In the genomic region with DNA sequence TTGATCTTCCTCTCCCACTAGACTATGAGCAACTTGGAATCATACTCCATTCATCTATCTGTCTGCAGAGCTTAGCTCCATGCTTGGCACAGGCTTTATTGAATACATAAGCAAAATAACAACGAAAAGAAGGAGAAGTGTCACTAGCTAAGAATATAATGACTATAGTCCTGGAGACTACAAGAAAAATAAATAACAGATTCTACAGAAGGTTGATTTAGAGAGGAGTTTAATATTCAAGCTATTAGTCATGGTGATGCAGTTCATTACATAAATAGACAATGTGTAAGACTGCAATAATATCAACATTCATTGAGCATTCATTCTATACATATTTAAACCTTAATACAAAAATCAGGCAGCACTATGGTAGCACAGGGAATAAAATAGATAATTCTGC, we compare ENCODE assay signal across 25 cellular contexts.
DNase-seq lines count a peak whose midpoint lies in the region; ATAC-seq and TF ChIP-seq lines count a peak whose summit lies in the region.
"Had no signal": no experiment of that assay in that cellular context is flagged by ENCODE, and none has a peak within 500 bp of the region (broad histone marks: within the 10 kb centered on the region; RNA-seq: fewer than 3 reads in every experiment).

No MANE protein-coding gene starts in this region.

- peak overlapping the region; percentile 88 for H2BK5ac ChIP-seq in IMR-90 (ENCODE audit: low read depth, low read length, poor library complexity, severe bottlenecking)

- no peak overlapping the region for H2AK5ac ChIP-seq in IMR-90 (ENCODE audit: low read depth, low read length)

- BruUV-seq in IMR-90 (replicated peaks; lab: Mats Ljungman, UMichigan): no TSS peak

- peak overlapping the region; percentile 41; the same call in 1 of the 2 replicates for H3K4me2 ChIP-seq in IMR-90 (ENCODE audit: low read depth, low read length)

- intact Hi-C loops in IMR-90 (cut with micrococcal nuclease): no loop called here

- TF ChIP-seq CTCF in IMR-90 (conservative IDR thresholded peaks at IDR 0.05; ENCODE audit: low read depth, low read length) (no peak), epithelial cell of esophagus (IDR thresholded peaks at IDR 0.05; ENCODE audit: insufficient read depth, low read depth, low read length, missing control alignments) (no peak)

- no CpG with 5 or more reads among the region's 1 CpG for WGBS in IMR-90 (ENCODE audit: extremely low coverage in 2 of 2, insufficient read length in 1 of 2), 2 experiments

- no peak overlapping the region for H3K9ac ChIP-seq in IMR-90 (ENCODE audit: low read depth, low read length)

- DNase-seq in IMR-90: peak; percentile 89
- DNase-seq in epithelial cell of esophagus (ENCODE audit: low read depth): peak; percentile 21
- DNase-seq in kidney tubule cell (ENCODE audit: low spot score): peak; percentile 37
- DNase-seq in activated T-cell treated with anti-CD3 and anti-CD28 coated beads, Interleukin-2, amount 50 U/mL, for 4 hours: no peak
- DNase-seq in SW480 (ENCODE audit: low spot score): no peak
- no peak for DNase-seq in COLO829 (ENCODE audit: low spot score)
- DNase-seq in OCI-M2 (lab: John Stamatoyannopoulos, UW; ENCODE audit: unreplicated experiment): no peak
- DNase-seq: 8988T; activated CD4-positive, alpha-beta T cell treated with anti-CD3 and anti-CD28 coated beads for 48 hours; activated naive CD4-positive, alpha-beta T cell treated with Interleukin-2 at 50 U/mL for 16 hours; activated T-cell treated with anti-CD3 and anti-CD28 coated beads, Interleukin-2, amount 50 U/mL, for 24 hours; BE2C; DMS79; H7; NCI-H1694; NCI-H446 treated with DMSO at 0.1 percent for 48 hours; posterior cingulate gyrus; stimulated activated CD4-positive, alpha-beta T cell treated with anti-CD3 and anti-CD28 coated beads, Interleukin-4, amount 100 ng/mL, for 4 hours; substantia nigra had no signal

- H3K18ac ChIP-seq in IMR-90 (ENCODE audit: low read depth, low read length): peak overlapping the region; percentile 92; the same call in 1 of the 2 replicates

- CTCF ChIA-PET in IMR-90 (lab: Yijun Ruan, JAX): no interaction called here

- no peaks in the 10 kb centered on the region for H3K9me3 Mint-ChIP-seq in activated T-cell treated with anti-CD3 and anti-CD28 coated beads, Interleukin-2, amount 50 U/mL, for 4 hours

- H3K23ac ChIP-seq in IMR-90 (ENCODE audit: low read depth, low read length): no peak overlapping the region

- H2BK120ac ChIP-seq in IMR-90 (ENCODE audit: low read depth, low read length): no peak overlapping the region

- peaks cover 16% of the 10 kb centered on the region for H3K4me1 ChIP-seq in ACC112 (ENCODE audit: control insufficient read depth, insufficient read depth, low read length, unreplicated experiment)
- H3K4me1 ChIP-seq in IMR-90 (ENCODE audit: control insufficient read depth, insufficient read depth, low read length): peaks cover 10% of the 10 kb centered on the region
- H3K4me1 ChIP-seq: BE2C, esophagus muscularis mucosa had no signal

- peaks cover 3% of the 10 kb centered on the region; the same call in 1 of the 2 replicates for H3K9me1 ChIP-seq in IMR-90 (ENCODE audit: insufficient read depth, low read length)

- 0 out of 2 replicates have a peak overlapping the region, but pooled peaks have one; percentile 66 for H3K14ac ChIP-seq in IMR-90 (replicated peaks; ENCODE audit: low read depth, low read length)

- H3K36me3 ChIP-seq in ACC112 (ENCODE audit: insufficient read depth, low read length): no peaks in the 10 kb centered on the region
- H3K36me3 ChIP-seq in IMR-90 (ENCODE audit: control insufficient read depth, insufficient read depth, low read length): no peaks in the 10 kb centered on the region
- H3K36me3 ChIP-seq: BE2C, cardiac muscle cell, esophagus muscularis mucosa had no signal

- no peaks in the 10 kb centered on the region for H3K79me2 ChIP-seq in ACC112 (ENCODE audit: control insufficient read depth, insufficient read depth, low read length, unreplicated experiment)

- H3K27me3 Mint-ChIP-seq in activated T-cell treated with anti-CD3 and anti-CD28 coated beads, Interleukin-2, amount 50 U/mL, for 4 hours (ENCODE audit: low read depth): peaks cover 4% of the 10 kb centered on the region
- H3K27me3 Mint-ChIP-seq: stimulated activated memory B cell treated with anti-CD40 and anti-IgM and Interleukin-4, amounts not matched to agents 10 μg/mL and 1 μg/mL and 100 μg/mL, for 72 hours had no signal

- H3K27me3 ChIP-seq in ACC112 (ENCODE audit: insufficient read depth, low read length): no peaks in the 10 kb centered on the region
- H3K27me3 ChIP-seq in IMR-90 (ENCODE audit: control insufficient read depth, insufficient read depth, low read length): no peaks in the 10 kb centered on the region
- H3K27me3 ChIP-seq: BE2C, cardiac muscle cell, esophagus muscularis mucosa had no signal

- POLR2A ChIA-PET in IMR-90 (lab: Charles Lee; ENCODE audit: unreplicated experiment): no interaction called here

- TF ChIP-seq RAD21 in IMR-90 (IDR thresholded peaks at IDR 0.05; ENCODE audit: low read length): no peak

- no peaks in the 10 kb centered on the region for H3K36me3 Mint-ChIP-seq in activated T-cell treated with anti-CD3 and anti-CD28 coated beads, Interleukin-2, amount 50 U/mL, for 4 hours (ENCODE audit: insufficient read depth)
- H3K36me3 Mint-ChIP-seq: stimulated activated memory B cell treated with anti-CD40 and anti-IgM and Interleukin-4, amounts not matched to agents 10 μg/mL and 1 μg/mL and 100 μg/mL, for 72 hours had no signal

- no peak overlapping the region for H4K5ac ChIP-seq in IMR-90 (ENCODE audit: low read depth, low read length)

- H3K79me1 ChIP-seq in IMR-90 (ENCODE audit: low read depth in 1 of 2, low read length in 2 of 2): no peaks in the 10 kb centered on the region

- no peak overlapping the region for H2BK15ac ChIP-seq in IMR-90 (ENCODE audit: low read depth, low read length)

- TF ChIP-seq POLR2A in IMR-90 (IDR thresholded peaks at IDR 0.05; ENCODE audit: low read depth, low read length): no peak

- no peaks in the 10 kb centered on the region for H3K4me1 Mint-ChIP-seq in activated T-cell treated with anti-CD3 and anti-CD28 coated beads, Interleukin-2, amount 50 U/mL, for 4 hours (ENCODE audit: low read depth)
- H3K4me1 Mint-ChIP-seq: stimulated activated memory B cell treated with anti-CD40 and anti-IgM and Interleukin-4, amounts not matched to agents 10 μg/mL and 1 μg/mL and 100 μg/mL, for 72 hours had no signal

- H2AFZ ChIP-seq in ACC112 (ENCODE audit: low read length, unreplicated experiment) (no peak overlapping the region), IMR-90 (replicated peaks; ENCODE audit: low read length, poor library complexity) (no peak overlapping the region)

- no peak overlapping the region for H4K91ac ChIP-seq in IMR-90 (ENCODE audit: insufficient read depth, low read depth, low read length)

- H3K4me3 ChIP-seq in ACC112 (ENCODE audit: low read depth, low read length) (no peak overlapping the region), IMR-90 (ENCODE audit: insufficient read depth, low read depth, low read length) (no peak overlapping the region), epithelial cell of esophagus (ENCODE audit: low read length) (no peak overlapping the region)
- H3K4me3 ChIP-seq: cardiac muscle cell, esophagus muscularis mucosa had no signal

- no peak overlapping the region for H4K8ac ChIP-seq in IMR-90 (ENCODE audit: low read depth in 2 of 2, low read length in 2 of 2)

- H2BK20ac ChIP-seq in IMR-90 (ENCODE audit: low read depth, low read length): no peak overlapping the region; the same call in 1 of the 2 replicates

- no peak overlapping the region for H2AK9ac ChIP-seq in IMR-90 (replicated peaks; ENCODE audit: low read depth, low read length, poor library complexity)

- 0 out of 2 replicates have a peak, but pooled peaks cover 2% of the 10 kb centered on the region for H3K9me3 ChIP-seq in IMR-90 (ENCODE audit: control insufficient read depth, insufficient read depth, low read length)
- H3K9me3 ChIP-seq: BE2C, esophagus muscularis mucosa had no signal

- no peak overlapping the region for H3K56ac ChIP-seq in IMR-90 (ENCODE audit: extremely low read depth, insufficient read depth, low read length)

- no peak overlapping the region for H3K4ac ChIP-seq in IMR-90 (ENCODE audit: low read depth, low read length)

- H3K27ac ChIP-seq in ACC112 (ENCODE audit: low read depth, low read length): peak overlapping the region; percentile 84
- no peak overlapping the region for H3K27ac ChIP-seq in IMR-90 (ENCODE audit: insufficient read depth, low read length)
- H3K27ac ChIP-seq: cardiac muscle cell, esophagus muscularis mucosa had no signal

- no peak overlapping the region for H3K4me3 Mint-ChIP-seq in activated T-cell treated with anti-CD3 and anti-CD28 coated beads, Interleukin-2, amount 50 U/mL, for 4 hours
- H3K4me3 Mint-ChIP-seq: activated T-cell treated with anti-CD3 and anti-CD28 coated beads, Interleukin-2, amount 50 U/mL, for 24 hours; stimulated activated memory B cell treated with anti-CD40 and anti-IgM and Interleukin-4, amounts not matched to agents 10 μg/mL and 1 μg/mL and 100 μg/mL, for 72 hours had no signal

- H4K20me1 ChIP-seq in IMR-90 (ENCODE audit: insufficient read depth, low read length): no peaks in the 10 kb centered on the region; the same call in 1 of the 2 replicates

- in situ Hi-C loops in IMR-90 (cut with MboI; ENCODE audit: low sequenced_read_pairs): no loop called here

- dilution Hi-C loops in IMR-90 (cut with HindIII; ENCODE audit: low sequenced_read_pairs, unreplicated experiment): no loop called here

- ATAC-seq in IMR-90 (ENCODE audit: low read depth): peak; percentile 87
- no peak for ATAC-seq in activated T-cell treated with anti-CD3 and anti-CD28 coated beads, Interleukin-2, amount 50 U/mL, for 4 hours
- ATAC-seq: Right ventricle myocardium inferior; sciatic nerve; stimulated activated memory B cell treated with anti-CD40 and anti-IgM and Interleukin-4, amounts not matched to agents 10 μg/mL and 1 μg/mL and 100 μg/mL, for 72 hours had no signal

TF ChIP-seq in IMR-90, 13 proteins besides CTCF, POLR2A, EP300 and RAD21:
- peak; percentile 60 for TF ChIP-seq FOS (IDR thresholded peaks at IDR 0.05; ENCODE audit: low read depth, low read length)
- 0 out of 2 replicates have a peak, but pooled peaks have one; percentile 27 for TF ChIP-seq CEBPB (IDR thresholded peaks at IDR 0.05; ENCODE audit: low read depth, low read length)
- TF ChIP-seq, protein P1, sequence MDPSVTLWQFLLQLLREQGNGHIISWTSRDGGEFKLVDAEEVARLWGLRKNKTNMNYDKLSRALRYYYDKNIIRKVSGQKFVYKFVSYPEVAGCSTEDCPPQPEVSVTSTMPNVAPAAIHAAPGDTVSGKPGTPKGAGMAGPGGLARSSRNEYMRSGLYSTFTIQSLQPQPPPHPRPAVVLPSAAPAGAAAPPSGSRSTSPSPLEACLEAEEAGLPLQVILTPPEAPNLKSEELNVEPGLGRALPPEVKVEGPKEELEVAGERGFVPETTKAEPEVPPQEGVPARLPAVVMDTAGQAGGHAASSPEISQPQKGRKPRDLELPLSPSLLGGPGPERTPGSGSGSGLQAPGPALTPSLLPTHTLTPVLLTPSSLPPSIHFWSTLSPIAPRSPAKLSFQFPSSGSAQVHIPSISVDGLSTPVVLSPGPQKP (IDR thresholded peaks at IDR 0.05; ENCODE audit: borderline replicate concordance, low read depth, low read length): no peak

Comparison
In these comparisons a context has a peak if more than half of its experiments do, and no peak if none do; other contexts are left out.
1. DNase-seq: peak in IMR-90 (single experiment), epithelial cell of esophagus (single experiment) and kidney tubule cell (single experiment); none in activated T-cell treated with anti-CD3 and anti-CD28 coated beads, Interleukin-2, amount 50 U/mL, for 4 hours (single experiment), SW480 (single experiment), COLO829 (single experiment) and OCI-M2 (single experiment).